Comparison of ENCODE assay signal across 8 cellular contexts in the genomic region with DNA sequence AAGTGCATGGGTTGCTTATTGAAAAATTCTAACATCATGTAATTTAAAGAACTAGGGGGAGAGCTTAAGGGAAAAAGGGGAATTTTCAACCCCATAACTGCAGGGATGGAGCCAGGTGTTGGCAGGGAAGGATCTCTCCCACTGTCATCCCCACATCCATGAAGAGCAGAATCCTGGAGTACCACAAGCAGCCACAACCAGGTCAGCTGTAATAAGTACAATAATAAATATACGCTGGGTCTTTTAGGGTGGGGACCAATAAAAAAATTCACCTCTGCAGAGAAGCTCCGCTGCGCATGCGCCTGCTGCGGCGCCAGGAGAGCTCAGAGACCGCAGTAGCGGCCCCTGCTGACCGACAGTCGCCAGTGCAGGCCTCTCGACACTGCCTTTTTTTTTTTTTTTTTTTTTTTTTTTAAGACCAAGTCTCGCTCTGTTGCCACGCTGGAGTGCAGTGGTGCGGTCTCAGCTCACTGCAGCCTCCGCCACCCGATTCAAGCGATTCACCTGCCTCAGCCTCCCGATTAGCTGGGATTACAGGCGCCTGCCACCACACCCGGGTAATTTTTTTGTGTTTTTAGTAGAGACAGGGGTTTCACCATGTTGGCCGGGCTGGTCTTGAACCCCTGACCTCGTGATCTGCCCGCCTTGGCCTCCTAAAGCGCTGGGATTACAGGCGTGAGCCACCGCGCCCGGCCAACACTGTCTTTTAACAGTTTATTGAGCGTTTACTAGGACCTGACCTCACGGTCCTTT. TPM values are rescaled to one million over a fixed set of nuclear protein-coding genes. Genes with fewer than 3 reads are reported as not detected.
A peak's percentile ranks its signal among the peaks of the same experiment; 100 is the strongest.
DNase-seq lines count a peak whose midpoint lies in the region; ATAC-seq, FAIRE-seq and TF ChIP-seq lines count a peak whose summit lies in the region.

No MANE protein-coding gene starts in this region.

- 9 to 11% methylated on average over 30 of the region's 30 CpGs for WGBS in aorta, 2 donors

- H3K27ac ChIP-seq in C4-2B (peak overlapping the region; percentile 98), aorta (ENCODE audit: low read depth in 1 of 2, low read length in 2 of 2) (no peak overlapping the region)

- no peak for TF ChIP-seq POLR2A in H54 (IDR thresholded peaks at IDR 0.05; ENCODE audit: low read depth, low read length)

- H3K27me3 ChIP-seq in aorta (ENCODE audit: control insufficient read depth in 1 of 2, insufficient read depth in 2 of 2, low read length in 1 of 2) = no peaks in the 10 kb centered on the region

- H3K36me3 ChIP-seq in aorta (ENCODE audit: control insufficient read depth in 1 of 2, insufficient read depth in 2 of 2, low read length in 1 of 2) = peaks cover 0 to 7% of the 10 kb centered on the region in 2 donors

- TF ChIP-seq CTCF in C4-2B (conservative IDR thresholded peaks at IDR 0.05) = peak; percentile 97

- H3K4me1 ChIP-seq in aorta (ENCODE audit: control insufficient read depth in 1 of 2, insufficient read depth in 2 of 2, low read length in 2 of 2) = peaks cover 0 to 5% of the 10 kb centered on the region in 2 donors

- intact Hi-C loops in aorta (cut with DNase I) = loop anchor here (5.0 kb wide), 3 partner anchors 195 to 225 kb away; partner anchors contain the start of genes ANKRD24 (in 1 of the 2), APBA3 (in 1 of the 2), MRPL54 (in 1 of the 2) and SIRT6 (in 1 of the 2)

- FAIRE-seq in H54 (lab: Jason Lieb, UNC) = no peak

- DNase-seq in H54 (ENCODE audit: insufficient read length, low spot score) (peak; percentile 63), NCI-H2029 (lab: John Stamatoyannopoulos, UW) (peak; percentile 87), T-helper 9 cell (peak; percentile 86), anterior cingulate cortex (lab: John Stamatoyannopoulos, UW) (peak in 56 of 58 donors; percentile 15 to 86 (median 64)), hepatic stellate cell (ENCODE audit: low spot score) (peak; percentile 88), retina (peak; percentile 93), aorta (peak; percentile 91 to 95)

- H3K4me3 ChIP-seq in aorta (ENCODE audit: low read length in 2 of 2) = no peak overlapping the region

- no peaks in the 10 kb centered on the region for H3K9me3 ChIP-seq in aorta (ENCODE audit: control insufficient read depth, low read length)

- ATAC-seq in aorta (ENCODE audit: low FRiP score) = peak; percentile 72

RNA-seq across cellular contexts. Expression of gene EEF2, which starts 2.5 kb away (rescaled TPM):
- 1,000 to 10,000 TPM; 1,616 to 1,851 TPM for total RNA-seq in aorta
- 1,000 to 10,000 TPM in 1 of 2 donors, 100 to 1,000 TPM in 1; 969 to 1,197 TPM for polyA plus RNA-seq in aorta

RNA-seq across cellular contexts. Expression of gene DAPK3, which starts 16.9 kb away (rescaled TPM):
- total RNA-seq in aorta = 100 to 1,000 TPM; 118 to 197 TPM
- polyA plus RNA-seq in aorta = 100 to 1,000 TPM in 1 of 2 donors, 10 to 100 TPM in 1; 78.0 to 146 TPM

RNA-seq across cellular contexts. Expression of gene PIAS4, which starts 19.7 kb away (rescaled TPM):
- 10 to 100 TPM; 14.9 to 20.3 TPM for total RNA-seq in aorta
- 10 to 100 TPM in 1 of 2 donors, 1 to 10 TPM in 1; 6.5 to 16.8 TPM for polyA plus RNA-seq in aorta

RNA-seq across cellular contexts. Expression of gene NMRK2, which starts 54.9 kb away (rescaled TPM):
- 1 to 10 TPM in 1 of 2 donors, not detected in 1; 2.4 TPM for total RNA-seq in aorta
- polyA plus RNA-seq in aorta = 1 to 10 TPM in 1 of 2 donors, under 1 TPM in 1; 0.18 to 5.5 TPM
